ENCODE assay signal across 8 cellular contexts in genomic region chr2:218230882-218231281, GRCh38. TPM values are rescaled to one million over a fixed set of nuclear protein-coding genes. Genes with fewer than 3 reads are reported as not detected.
DNase-seq lines count a peak whose midpoint lies in the region; ATAC-seq and TF ChIP-seq lines count a peak whose summit lies in the region.
"Had no signal": no experiment of that assay in that cellular context is flagged by ENCODE, and none has a peak within 500 bp of the region (broad histone marks: within the 10 kb centered on the region; RNA-seq: fewer than 3 reads in every experiment).

No MANE protein-coding gene starts in this region.

- H3K27me3 Mint-ChIP-seq in naive thymus-derived CD8-positive, alpha-beta T cell: no peaks in the 10 kb centered on the region

- H3K9ac ChIP-seq in MM.1S (ENCODE audit: low read length): no peak overlapping the region

- DNase-seq in GM12865 (ENCODE audit: low read depth): peak; percentile 56
- DNase-seq in MM.1S: peak; percentile 41
- peak; percentile 64 for DNase-seq in brain microvascular endothelial cell
- DNase-seq in naive thymus-derived CD8-positive, alpha-beta T cell: peak in 1 of 10 donors; percentile 28
- no peak for DNase-seq in putamen (ENCODE audit: low spot score)

- peak overlapping the region; percentile 92; the same call in 1 of the 2 replicates for H3K27ac ChIP-seq in MM.1S (ENCODE audit: low read length)
- H3K27ac ChIP-seq in brain microvascular endothelial cell: no peak overlapping the region
- H3K27ac ChIP-seq: VCaP had no signal

- TF ChIP-seq CTCF in GM12865 (IDR thresholded peaks at IDR 0.05; ENCODE audit: insufficient read depth, low read depth, low read length, missing control alignments): peak; percentile 15
- TF ChIP-seq CTCF in MM.1S (IDR thresholded peaks at IDR 0.05; ENCODE audit: low read length): peak; percentile 39
- peak; percentile 51 for TF ChIP-seq CTCF in brain microvascular endothelial cell (IDR thresholded peaks at IDR 0.05; ENCODE audit: low read depth, low read length, missing control alignments)

- H3K4me3 ChIP-seq in GM12865 (ENCODE audit: low read depth, low read length): no peak overlapping the region
- no peak overlapping the region for H3K4me3 ChIP-seq in MM.1S (ENCODE audit: low read length)
- H3K4me3 ChIP-seq in brain microvascular endothelial cell (ENCODE audit: low read depth, low read length): no peak overlapping the region

- H3K4me1 ChIP-seq in MM.1S (ENCODE audit: low read length): peaks cover 44% of the 10 kb centered on the region

- H3K27me3 ChIP-seq in MM.1S (replicated peaks; ENCODE audit: insufficient read depth, low read length) (no peaks in the 10 kb centered on the region), brain microvascular endothelial cell (replicated peaks) (no peaks in the 10 kb centered on the region)

- in situ Hi-C loops in brain microvascular endothelial cell (cut with HindIII; ENCODE audit: low pct_ligation_motif_present, low sequenced_read_pairs): no loop called here

- no peak overlapping the region for H2AFZ ChIP-seq in MM.1S (ENCODE audit: low read length)

- peaks cover 4 to 97% (median 42%) of the 10 kb centered on the region in 3 donors for H3K36me3 Mint-ChIP-seq in naive thymus-derived CD8-positive, alpha-beta T cell

- H3K27ac Mint-ChIP-seq in naive thymus-derived CD8-positive, alpha-beta T cell: peak overlapping the region; percentile 67 to 97 (median 90)

- peak overlapping the region; percentile 50 to 85 (median 65) for H3K4me3 Mint-ChIP-seq in naive thymus-derived CD8-positive, alpha-beta T cell

- ATAC-seq in GM21619 (IDR thresholded peaks at IDR 0.05; ENCODE audit: unreplicated experiment): peak; percentile 67
- peak in 1 of 2 donors; percentile 51 for ATAC-seq in naive thymus-derived CD8-positive, alpha-beta T cell
- no peak for ATAC-seq in GM21526 (IDR thresholded peaks at IDR 0.05; ENCODE audit: low FRiP score, unreplicated experiment)

- peaks cover 21 to 74% (median 68%) of the 10 kb centered on the region in 4 donors for H3K4me1 Mint-ChIP-seq in naive thymus-derived CD8-positive, alpha-beta T cell

- H3K79me2 ChIP-seq in MM.1S (ENCODE audit: low read length): peaks cover 76% of the 10 kb centered on the region

- H3K9me3 ChIP-seq in MM.1S (replicated peaks; ENCODE audit: insufficient read depth, low read length): no peaks in the 10 kb centered on the region

- peaks cover 20% of the 10 kb centered on the region for H3K36me3 ChIP-seq in MM.1S (replicated peaks; ENCODE audit: insufficient read depth, low read length)
- peaks cover 78% of the 10 kb centered on the region for H3K36me3 ChIP-seq in brain microvascular endothelial cell (replicated peaks)

- peak overlapping the region; percentile 56; the same call in 1 of the 2 replicates for H3K4me2 ChIP-seq in MM.1S (ENCODE audit: low read depth, low read length)

- H3K9me3 Mint-ChIP-seq in naive thymus-derived CD8-positive, alpha-beta T cell: no peaks in the 10 kb centered on the region

- POLR2A ChIA-PET in naive thymus-derived CD8-positive, alpha-beta T cell (lab: Charles Lee): interaction anchor here (0.6 to 3.2 kb wide), 6 partner anchors 10 to 1048 kb away, joined by 3 to 12 read pairs (median 3); partner anchors contain the start of genes AAMP, DNAJB2 and PNKD

- H3F3A ChIP-seq in MM.1S (ENCODE audit: insufficient read depth, low read length): peaks cover 42% of the 10 kb centered on the region

- H3K9me2 ChIP-seq in MM.1S (replicated peaks; ENCODE audit: insufficient read depth, low read length): no peaks in the 10 kb centered on the region

- no peaks in the 10 kb centered on the region for H4K20me1 ChIP-seq in MM.1S (ENCODE audit: insufficient read depth, low read length)

RNA-seq across cellular contexts. Expression of gene ARPC2, which starts 13.9 kb away (rescaled TPM):
- 100 to 1,000 TPM; 425 to 448 TPM for total RNA-seq in naive thymus-derived CD8-positive, alpha-beta T cell
- polyA plus RNA-seq in naive thymus-derived CD8-positive, alpha-beta T cell: 100 to 1,000 TPM; 690 to 865 (median 728) TPM

RNA-seq across cellular contexts. Expression of gene GPBAR1, which starts 29.9 kb away (rescaled TPM):
- 1 to 10 TPM; 1.1 to 1.4 TPM for total RNA-seq in naive thymus-derived CD8-positive, alpha-beta T cell
- under 1 TPM; 0.14 to 0.41 (median 0.28) TPM for polyA plus RNA-seq in naive thymus-derived CD8-positive, alpha-beta T cell

RNA-seq across cellular contexts. Expression of gene AAMP, which starts 39.1 kb away (rescaled TPM):
- total RNA-seq in naive thymus-derived CD8-positive, alpha-beta T cell: 10 to 100 TPM; 57.0 to 61.6 TPM
- polyA plus RNA-seq in naive thymus-derived CD8-positive, alpha-beta T cell: 10 to 100 TPM; 77.0 to 93.6 (median 89.7) TPM

RNA-seq across cellular contexts. Expression of gene PNKD, which starts 39.4 kb away (rescaled TPM):
- total RNA-seq in naive thymus-derived CD8-positive, alpha-beta T cell: 10 to 100 TPM; 33.6 to 40.5 TPM
- 100 to 1,000 TPM; 108 to 119 (median 109) TPM for polyA plus RNA-seq in naive thymus-derived CD8-positive, alpha-beta T cell
